In genomic region chr4:74157743-74158560, GRCh38 we compare ENCODE assay signal across 1 cellular context.
A peak's percentile ranks its signal among the peaks of the same experiment; 100 is the strongest.
TF ChIP-seq lines count a peak whose summit lies in the region.

Gene MTHFD2L (plus strand): TSS chr4:74158118. CDS start chr4:74158139, 21 bp downstream.

TF ChIP-seq in HepG2, 621 proteins besides CTCF, POLR2A, EP300 and RAD21 (continued from another document and continues in another):
- TF ChIP-seq TRAFD1 (CRISPR knock-in tag; IDR thresholded peaks at IDR 0.05; ENCODE audit: borderline replicate concordance): 0 out of 2 replicates have a peak, but pooled peaks have one; percentile 57
- TF ChIP-seq TFAP4 (IDR thresholded peaks at IDR 0.05; ENCODE audit: borderline replicate concordance, low read depth): peak; percentile 32; the same call in 1 of the 2 replicates
- TF ChIP-seq CENPT (CRISPR knock-in tag; IDR thresholded peaks at IDR 0.05; ENCODE audit: low read depth): no peak
- TF ChIP-seq NRL (CRISPR knock-in tag; IDR thresholded peaks at IDR 0.05; ENCODE audit: borderline replicate concordance): peak; percentile 81
- TF ChIP-seq CREM (IDR thresholded peaks at IDR 0.05): peak; percentile 34; the same call in 1 of the 2 replicates
- TF ChIP-seq CREM (CRISPR knock-in tag; IDR thresholded peaks at IDR 0.05): no peak
- TF ChIP-seq NR2F2 (IDR thresholded peaks at IDR 0.05; ENCODE audit: borderline replicate concordance, low read depth): no peak
- 0 out of 2 replicates have a peak, but pooled peaks have one; percentile 90 for TF ChIP-seq HINFP (CRISPR knock-in tag; IDR thresholded peaks at IDR 0.05; ENCODE audit: low read depth)
- no peak for TF ChIP-seq ZNF530 (CRISPR knock-in tag; IDR thresholded peaks at IDR 0.05; ENCODE audit: low read depth)
- peak; percentile 80 for TF ChIP-seq ZFP82 (CRISPR knock-in tag; IDR thresholded peaks at IDR 0.05; ENCODE audit: borderline replicate concordance)
- TF ChIP-seq BCL3 (CRISPR knock-in tag; IDR thresholded peaks at IDR 0.05): peak; percentile 53; the same call in 1 of the 2 replicates
- TF ChIP-seq ZNF639 (CRISPR knock-in tag; conservative IDR thresholded peaks at IDR 0.05): peak; percentile 76
- no peak for TF ChIP-seq ZBTB21 (CRISPR knock-in tag; IDR thresholded peaks at IDR 0.05)
- TF ChIP-seq ZNF710 (CRISPR knock-in tag; IDR thresholded peaks at IDR 0.05; ENCODE audit: borderline replicate concordance): peak; percentile 77; the same call in 1 of the 2 replicates
- 0 out of 2 replicates have a peak, but pooled peaks have one; percentile 5 for TF ChIP-seq SIX1 (CRISPR knock-in tag; IDR thresholded peaks at IDR 0.05; ENCODE audit: borderline replicate concordance)
- TF ChIP-seq ZNF335 (CRISPR knock-in tag; IDR thresholded peaks at IDR 0.05): peak; percentile 82; the same call in 1 of the 2 replicates
- TF ChIP-seq NFKBIZ (CRISPR knock-in tag; IDR thresholded peaks at IDR 0.05): peak; percentile 53; the same call in 1 of the 2 replicates
- peak; percentile 84; the same call in 1 of the 2 replicates for TF ChIP-seq FOXK1 (CRISPR knock-in tag; IDR thresholded peaks at IDR 0.05; ENCODE audit: borderline replicate concordance, low read depth)
- peak; percentile 97 for TF ChIP-seq RBFOX2 (IDR thresholded peaks at IDR 0.05; ENCODE audit: low read depth, low read length)
- no peak for TF ChIP-seq DMTF1 (CRISPR knock-in tag; IDR thresholded peaks at IDR 0.05)
- peak; percentile 86 for TF ChIP-seq SMAD3 (CRISPR knock-in tag; IDR thresholded peaks at IDR 0.05)
- TF ChIP-seq HBP1 (CRISPR knock-in tag; IDR thresholded peaks at IDR 0.05; ENCODE audit: low read depth): peak; percentile 79; the same call in 1 of the 2 replicates
- TF ChIP-seq ZC3H13 (CRISPR knock-in tag; IDR thresholded peaks at IDR 0.05): peak; percentile 31; the same call in 1 of the 2 replicates
- 0 out of 2 replicates have a peak, but pooled peaks have one; percentile 46 for TF ChIP-seq ZNF841 (CRISPR knock-in tag; IDR thresholded peaks at IDR 0.05; ENCODE audit: borderline replicate concordance)
- TF ChIP-seq RFXANK (CRISPR knock-in tag; IDR thresholded peaks at IDR 0.05): no peak
- no peak for TF ChIP-seq ZNF30 (CRISPR knock-in tag; IDR thresholded peaks at IDR 0.05)
- no peak for TF ChIP-seq RAD51 (IDR thresholded peaks at IDR 0.05; ENCODE audit: borderline replicate concordance)
- peak; percentile 94 for TF ChIP-seq KMT2A (CRISPR knock-in tag; IDR thresholded peaks at IDR 0.05)
- TF ChIP-seq ZNF883 (CRISPR knock-in tag; IDR thresholded peaks at IDR 0.05; ENCODE audit: not compliant biosample characterization): peak; percentile 29
- peak; percentile 75; the same call in 1 of the 2 replicates for TF ChIP-seq ZNF337 (CRISPR knock-in tag; IDR thresholded peaks at IDR 0.05; ENCODE audit: borderline replicate concordance, low read depth)
- no peak for TF ChIP-seq ZNF253 (CRISPR knock-in tag; IDR thresholded peaks at IDR 0.05; ENCODE audit: borderline replicate concordance)
- peak; percentile 83 for TF ChIP-seq RXRA (CRISPR knock-in tag; IDR thresholded peaks at IDR 0.05)
- TF ChIP-seq KMT2B (CRISPR knock-in tag; IDR thresholded peaks at IDR 0.05): peak; percentile 94
- TF ChIP-seq RFX5 (IDR thresholded peaks at IDR 0.05; ENCODE audit: low read depth, low read length): 0 out of 2 replicates have a peak, but pooled peaks have one; percentile 37
- TF ChIP-seq ZNF441 (CRISPR knock-in tag; IDR thresholded peaks at IDR 0.05; ENCODE audit: borderline replicate concordance): peak; percentile 43; the same call in 1 of the 2 replicates
- peak; percentile 98 for TF ChIP-seq UBTF (CRISPR knock-in tag; IDR thresholded peaks at IDR 0.05)
- peak; percentile 63; the same call in 1 of the 2 replicates for TF ChIP-seq ETV6 (CRISPR knock-in tag; conservative IDR thresholded peaks at IDR 0.05)
- no peak for TF ChIP-seq CEBPB (IDR thresholded peaks at IDR 0.05; ENCODE audit: borderline replicate concordance, low read depth, low read length)
- TF ChIP-seq ZZZ3 (CRISPR knock-in tag; IDR thresholded peaks at IDR 0.05; ENCODE audit: borderline replicate concordance): peak; percentile 40; the same call in 1 of the 2 replicates
- TF ChIP-seq HDAC6 (IDR thresholded peaks at IDR 0.05; ENCODE audit: low read depth, low read length): no peak
- no peak for TF ChIP-seq DDIT3 (CRISPR knock-in tag; IDR thresholded peaks at IDR 0.05)
- no peak for TF ChIP-seq MAFK (conservative IDR thresholded peaks at IDR 0.05 in 1 of 2, IDR thresholded peaks at IDR 0.05 in 1 of 2; ENCODE audit: low read length in 2 of 2)
- no peak for TF ChIP-seq SCMH1 (CRISPR knock-in tag; IDR thresholded peaks at IDR 0.05; ENCODE audit: borderline replicate concordance)
- TF ChIP-seq TBX2 (CRISPR knock-in tag; IDR thresholded peaks at IDR 0.05; ENCODE audit: borderline replicate concordance): peak; percentile 79
- peak; percentile 91 for TF ChIP-seq MEIS1 (CRISPR knock-in tag; IDR thresholded peaks at IDR 0.05; ENCODE audit: borderline replicate concordance)
- 0 out of 2 replicates have a peak, but pooled peaks have one; percentile 17 for TF ChIP-seq ZNF143 (CRISPR knock-in tag; IDR thresholded peaks at IDR 0.05)
- peak; percentile 54; the same call in 1 of the 2 replicates for TF ChIP-seq ZBTB14 (CRISPR knock-in tag; IDR thresholded peaks at IDR 0.05)
